19 cellular contexts compared by ENCODE assay signal in genomic region chr19:35260694-35261304, GRCh38. TPM values are rescaled to one million over a fixed set of nuclear protein-coding genes. Genes with fewer than 3 reads are reported as not detected.
DNase-seq lines count a peak whose midpoint lies in the region; ATAC-seq and TF ChIP-seq lines count a peak whose summit lies in the region.
"Had no signal": no experiment of that assay in that cellular context is flagged by ENCODE, and none has a peak within 500 bp of the region (broad histone marks: within the 10 kb centered on the region; RNA-seq: fewer than 3 reads in every experiment).

No MANE protein-coding gene starts in this region.

- H3K9me3 Mint-ChIP-seq in chondrocyte (ENCODE audit: low read depth): no peaks in the 10 kb centered on the region
- no peaks in the 10 kb centered on the region for H3K9me3 Mint-ChIP-seq in stimulated activated effector memory CD8-positive, alpha-beta T cell treated with anti-CD3 and anti-CD28 coated beads, Interleukin-12 subunit alpha, Interleukin-12 subunit beta, amount 100 ng/mL, for 72 hours
- H3K9me3 Mint-ChIP-seq: H9 had no signal

- DNase-seq in activated CD4-positive, CD25-positive, alpha-beta regulatory T cell treated with anti-CD3 and anti-CD28 coated beads, Interleukin-2, amount 50 U/mL, for 72 hours: peak; percentile 14
- no peak for DNase-seq in activated CD4-positive, CD25-positive, alpha-beta regulatory T cell (lab: John Stamatoyannopoulos, UW)
- peak; percentile 55 for DNase-seq in chondrocyte (ENCODE audit: low spot score)
- DNase-seq in stimulated activated effector memory CD8-positive, alpha-beta T cell treated with anti-CD3 and anti-CD28 coated beads, Interleukin-12 subunit alpha, Interleukin-12 subunit beta, amount 100 ng/mL, for 72 hours (ENCODE audit: low spot score in 2 of 2): no peak
- DNase-seq in HuH-7 (ENCODE audit: low spot score): no peak
- DNase-seq in amygdala (lab: John Stamatoyannopoulos, UW): no peak
- DNase-seq: brain microvascular endothelial cell, DMS53, MV-4-11, NCI-H446 treated with DMSO at 0.1 percent for 48 hours, T1000 had no signal

- H3K27me3 Mint-ChIP-seq in chondrocyte (ENCODE audit: low read depth): peaks cover 2% of the 10 kb centered on the region

- peaks cover 5% of the 10 kb centered on the region for H3K4me1 Mint-ChIP-seq in chondrocyte (ENCODE audit: low read depth)
- H3K4me1 Mint-ChIP-seq in stimulated activated effector memory CD8-positive, alpha-beta T cell treated with anti-CD3 and anti-CD28 coated beads, Interleukin-12 subunit alpha, Interleukin-12 subunit beta, amount 100 ng/mL, for 72 hours: peaks cover 18% of the 10 kb centered on the region

- H2AFZ ChIP-seq in OCI-LY1 (ENCODE audit: low read length): no peak overlapping the region

- no peak overlapping the region for H3K9ac ChIP-seq in OCI-LY1 (ENCODE audit: low read length)

- H3K27me3 ChIP-seq in OCI-LY1 (ENCODE audit: insufficient read depth, low read length): no peaks in the 10 kb centered on the region
- H3K27me3 ChIP-seq: brain microvascular endothelial cell had no signal

- peak overlapping the region; percentile 50 for H3K27ac ChIP-seq in OCI-LY1 (ENCODE audit: low read depth, low read length, poor library complexity, severe bottlenecking)
- H3K27ac ChIP-seq: brain microvascular endothelial cell, tibial nerve had no signal

- H3K79me2 ChIP-seq in OCI-LY1 (ENCODE audit: insufficient read depth, low read length): no peaks in the 10 kb centered on the region

- no peaks in the 10 kb centered on the region for H3K9me2 ChIP-seq in OCI-LY1 (ENCODE audit: low read depth, low read length)

- H3K36me3 Mint-ChIP-seq in chondrocyte (ENCODE audit: low read depth): peaks cover 2% of the 10 kb centered on the region
- peaks cover 28% of the 10 kb centered on the region for H3K36me3 Mint-ChIP-seq in stimulated activated effector memory CD8-positive, alpha-beta T cell treated with anti-CD3 and anti-CD28 coated beads, Interleukin-12 subunit alpha, Interleukin-12 subunit beta, amount 100 ng/mL, for 72 hours

- H3K9me3 ChIP-seq in OCI-LY1 (ENCODE audit: low read length): no peaks in the 10 kb centered on the region
- H3K9me3 ChIP-seq: tibial nerve had no signal

- H3K36me3 ChIP-seq in OCI-LY1 (ENCODE audit: insufficient read depth, low read length): peaks cover 60% of the 10 kb centered on the region; the same call in 1 of the 2 replicates
- H3K36me3 ChIP-seq: brain microvascular endothelial cell, tibial nerve had no signal

- H3K4me3 Mint-ChIP-seq in chondrocyte (ENCODE audit: unreplicated experiment): no peak overlapping the region
- H3K4me3 Mint-ChIP-seq in stimulated activated effector memory CD8-positive, alpha-beta T cell treated with anti-CD3 and anti-CD28 coated beads, Interleukin-12 subunit alpha, Interleukin-12 subunit beta, amount 100 ng/mL, for 72 hours: no peak overlapping the region
- H3K4me3 Mint-ChIP-seq: H9 had no signal

- H4K20me1 ChIP-seq in OCI-LY1 (ENCODE audit: insufficient read depth, low read length): no peaks in the 10 kb centered on the region

- H3K4me3 ChIP-seq in OCI-LY1 (ENCODE audit: low read depth, low read length, poor library complexity, severe bottlenecking): no peak overlapping the region
- H3K4me3 ChIP-seq: tibial nerve had no signal

- H3K4me2 ChIP-seq in OCI-LY1 (ENCODE audit: low read length): no peak overlapping the region

- H3F3A ChIP-seq in OCI-LY1 (ENCODE audit: insufficient read depth, low read length): no peaks in the 10 kb centered on the region

- H3K27ac Mint-ChIP-seq in chondrocyte (ENCODE audit: unreplicated experiment): no peak overlapping the region
- H3K27ac Mint-ChIP-seq in stimulated activated effector memory CD8-positive, alpha-beta T cell treated with anti-CD3 and anti-CD28 coated beads, Interleukin-12 subunit alpha, Interleukin-12 subunit beta, amount 100 ng/mL, for 72 hours: peak overlapping the region; percentile 82

- no peak for ATAC-seq in stimulated activated effector memory CD8-positive, alpha-beta T cell treated with anti-CD3 and anti-CD28 coated beads, Interleukin-12 subunit alpha, Interleukin-12 subunit beta, amount 100 ng/mL, for 72 hours
- no peak for ATAC-seq in HG02938 (IDR thresholded peaks at IDR 0.05; ENCODE audit: unreplicated experiment)

- peaks cover 33% of the 10 kb centered on the region for H3K4me1 ChIP-seq in OCI-LY1 (ENCODE audit: insufficient read depth, low read length, severe bottlenecking)

- TF ChIP-seq CTCF in OCI-LY1 (IDR thresholded peaks at IDR 0.05; ENCODE audit: low read length) (no peak), chondrocyte (IDR thresholded peaks at IDR 0.05) (no peak)

RNA-seq across cellular contexts. Expression of gene USF2, which starts 8.0 kb away (rescaled TPM):
- total RNA-seq in chondrocyte: 86.1 to 101 TPM (median 86.3 TPM) in 3 replicates

RNA-seq across cellular contexts. Expression of gene LSR, which starts 12.0 kb away (rescaled TPM):
- 0.24 to 0.99 TPM (median 0.64 TPM) in 3 replicates for total RNA-seq in chondrocyte

RNA-seq across cellular contexts. Expression of gene HAMP, which starts 21.5 kb away (rescaled TPM):
- not detected in 3 replicates for total RNA-seq in chondrocyte
- total RNA-seq: frontal cortex, myocyte, RPMI7951, skeletal muscle tissue had no signal

RNA-seq across cellular contexts. Expression of gene MAG, which starts 31.2 kb away (rescaled TPM):
- total RNA-seq in chondrocyte: not detected in 3 replicates
- total RNA-seq: frontal cortex, H9, myocyte, RPMI7951 had no signal

RNA-seq across cellular contexts. Expression of gene FAM187B, which starts 32.3 kb away (rescaled TPM):
- total RNA-seq in chondrocyte: not detected in 3 replicates
- total RNA-seq: frontal cortex, H9, myocyte, RPMI7951, skeletal muscle tissue, tibial nerve had no signal

Comparison
In these comparisons a context has a peak if more than half of its experiments do, and no peak if none do; other contexts are left out.
1. DNase-seq: peak in activated CD4-positive, CD25-positive, alpha-beta regulatory T cell treated with anti-CD3 and anti-CD28 coated beads, Interleukin-2, amount 50 U/mL, for 72 hours (single experiment) and chondrocyte (single experiment); none in activated CD4-positive, CD25-positive, alpha-beta regulatory T cell (0 of 4), stimulated activated effector memory CD8-positive, alpha-beta T cell treated with anti-CD3 and anti-CD28 coated beads, Interleukin-12 subunit alpha, Interleukin-12 subunit beta, amount 100 ng/mL, for 72 hours (0 of 2), HuH-7 (single experiment) and amygdala (0 of 56).